Comparison of ENCODE assay signal across 1 cellular context in the genomic region with DNA sequence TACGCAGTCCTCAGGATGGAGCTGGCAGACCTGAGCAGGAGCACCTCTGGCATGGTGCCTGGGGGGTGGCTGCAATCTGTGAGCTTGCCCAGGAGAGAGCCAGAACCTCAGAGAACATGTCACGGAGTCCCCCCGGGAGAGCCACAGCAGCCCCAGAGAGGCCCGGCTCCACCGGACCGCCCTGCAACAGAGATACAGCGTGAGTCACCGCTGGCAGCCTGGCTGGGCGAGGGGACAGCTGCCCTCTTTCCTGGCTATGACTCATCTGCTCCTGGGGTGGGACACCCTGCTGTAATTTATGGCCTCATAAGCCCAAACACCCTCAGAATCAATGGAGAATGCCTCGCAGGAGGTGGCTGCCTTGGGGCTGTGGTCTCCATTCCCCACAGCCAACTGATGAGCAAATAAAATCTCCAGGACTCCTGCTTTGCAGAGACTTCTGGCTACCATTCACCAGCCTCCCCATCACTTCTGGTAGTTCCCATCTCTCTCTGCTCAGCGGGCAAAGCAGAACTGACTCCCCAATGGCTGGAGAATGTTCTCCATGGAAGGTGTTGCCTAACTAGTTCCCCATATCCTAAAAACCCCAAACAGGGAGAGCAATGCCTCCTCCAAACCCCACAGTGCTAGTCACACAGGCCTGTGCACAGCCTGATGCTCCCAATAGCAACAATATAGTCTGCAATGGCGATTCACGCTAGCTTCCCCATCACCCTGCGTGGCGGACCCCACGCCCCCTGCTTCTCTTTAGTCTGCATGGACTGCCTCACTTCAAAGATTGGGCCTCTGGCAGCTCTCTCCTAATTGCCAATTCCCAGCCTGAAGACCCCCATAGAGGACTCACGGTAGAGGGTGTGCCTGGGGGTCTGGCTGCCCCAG.
TF ChIP-seq lines count a peak whose summit lies in the region.

No MANE protein-coding gene starts in this region.

TF ChIP-seq in HEK293, 187 proteins besides CTCF, POLR2A, EP300 and RAD21 (continued from another document and continues in another):
- TF ChIP-seq, protein P1, sequence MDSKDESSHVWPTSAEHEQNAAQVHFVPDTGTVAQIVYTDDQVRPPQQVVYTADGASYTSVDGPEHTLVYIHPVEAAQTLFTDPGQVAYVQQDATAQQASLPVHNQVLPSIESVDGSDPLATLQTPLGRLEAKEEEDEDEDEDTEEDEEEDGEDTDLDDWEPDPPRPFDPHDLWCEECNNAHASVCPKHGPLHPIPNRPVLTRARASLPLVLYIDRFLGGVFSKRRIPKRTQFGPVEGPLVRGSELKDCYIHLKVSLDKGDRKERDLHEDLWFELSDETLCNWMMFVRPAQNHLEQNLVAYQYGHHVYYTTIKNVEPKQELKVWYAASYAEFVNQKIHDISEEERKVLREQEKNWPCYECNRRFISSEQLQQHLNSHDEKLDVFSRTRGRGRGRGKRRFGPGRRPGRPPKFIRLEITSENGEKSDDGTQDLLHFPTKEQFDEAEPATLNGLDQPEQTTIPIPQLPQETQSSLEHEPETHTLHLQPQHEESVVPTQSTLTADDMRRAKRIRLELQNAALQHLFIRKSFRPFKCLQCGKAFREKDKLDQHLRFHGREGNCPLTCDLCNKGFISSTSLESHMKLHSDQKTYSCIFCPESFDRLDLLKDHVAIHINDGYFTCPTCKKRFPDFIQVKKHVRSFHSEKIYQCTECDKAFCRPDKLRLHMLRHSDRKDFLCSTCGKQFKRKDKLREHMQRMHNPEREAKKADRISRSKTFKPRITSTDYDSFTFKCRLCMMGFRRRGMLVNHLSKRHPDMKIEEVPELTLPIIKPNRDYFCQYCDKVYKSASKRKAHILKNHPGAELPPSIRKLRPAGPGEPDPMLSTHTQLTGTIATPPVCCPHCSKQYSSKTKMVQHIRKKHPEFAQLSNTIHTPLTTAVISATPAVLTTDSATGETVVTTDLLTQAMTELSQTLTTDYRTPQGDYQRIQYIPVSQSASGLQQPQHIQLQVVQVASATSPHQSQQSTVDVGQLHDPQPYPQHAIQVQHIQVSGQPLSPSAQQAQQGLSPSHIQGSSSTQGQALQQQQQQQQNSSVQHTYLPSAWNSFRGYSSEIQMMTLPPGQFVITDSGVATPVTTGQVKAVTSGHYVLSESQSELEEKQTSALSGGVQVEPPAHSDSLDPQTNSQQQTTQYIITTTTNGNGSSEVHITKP (tag by site-specific recombination; IDR thresholded peaks at IDR 0.05), result peak; percentile 77
- TF ChIP-seq ZNF510 (tag by site-specific recombination; IDR thresholded peaks at IDR 0.05; ENCODE audit: insufficient replicate concordance), result no peak
- no peak for TF ChIP-seq ZBTB26 (tag by site-specific recombination; optimal IDR thresholded peaks at IDR 0.05)
- TF ChIP-seq ZNF707 (tag by site-specific recombination; IDR thresholded peaks at IDR 0.05), result no peak
- no peak for TF ChIP-seq ZNF747 (tag by site-specific recombination; IDR thresholded peaks at IDR 0.05)
- no peak for TF ChIP-seq ZNF426 (tag by site-specific recombination; IDR thresholded peaks at IDR 0.05)
- TF ChIP-seq GFI1B (tag by site-specific recombination; IDR thresholded peaks at IDR 0.05), result no peak
- TF ChIP-seq ZNF404 (tag by site-specific recombination; IDR thresholded peaks at IDR 0.05), result no peak
- TF ChIP-seq FEZF1 (tag by site-specific recombination; IDR thresholded peaks at IDR 0.05), result peak; percentile 58; the same call in 1 of the 2 replicates
- TF ChIP-seq ZBTB1 (tag by site-specific recombination; IDR thresholded peaks at IDR 0.05), result 0 out of 2 replicates have a peak, but pooled peaks have one; percentile 11
- peak; percentile 56; the same call in 1 of the 2 replicates for TF ChIP-seq ZFP37 (tag by site-specific recombination; IDR thresholded peaks at IDR 0.05)
- no peak for TF ChIP-seq SALL2 (tag by site-specific recombination; IDR thresholded peaks at IDR 0.05; ENCODE audit: borderline replicate concordance)
- TF ChIP-seq ZNF24 (tag by site-specific recombination; IDR thresholded peaks at IDR 0.05), result peak; percentile 85; the same call in 1 of the 2 replicates
- TF ChIP-seq ZBTB20 (tag by site-specific recombination; IDR thresholded peaks at IDR 0.05), result no peak; the same call in 1 of the 2 replicates
- peak; percentile 74 for TF ChIP-seq ZFP69B (tag by site-specific recombination; IDR thresholded peaks at IDR 0.05)
- peak; percentile 77 for TF ChIP-seq KLF1 (tag by site-specific recombination; IDR thresholded peaks at IDR 0.05)
- TF ChIP-seq GLIS1 (tag by site-specific recombination; IDR thresholded peaks at IDR 0.05), result peak; percentile 100
- peak; percentile 86 for TF ChIP-seq ZSCAN30 (tag by site-specific recombination; IDR thresholded peaks at IDR 0.05)
- TF ChIP-seq ZNF169 (tag by site-specific recombination; IDR thresholded peaks at IDR 0.05), result no peak
- TF ChIP-seq RBAK (tag by site-specific recombination; IDR thresholded peaks at IDR 0.05), result no peak
- TF ChIP-seq ZNF629 (tag by site-specific recombination; IDR thresholded peaks at IDR 0.05), result peak; percentile 88
- TF ChIP-seq ZEB2 (tag by site-specific recombination; IDR thresholded peaks at IDR 0.05), result peak; percentile 96
- no peak for TF ChIP-seq ZBTB6 (tag by site-specific recombination; IDR thresholded peaks at IDR 0.05)
- TF ChIP-seq ZNF211 (tag by site-specific recombination; IDR thresholded peaks at IDR 0.05; ENCODE audit: low read depth), result no peak
- no peak for TF ChIP-seq ZNF132 (tag by site-specific recombination; IDR thresholded peaks at IDR 0.05; ENCODE audit: borderline replicate concordance)
- TF ChIP-seq MZF1 (tag by site-specific recombination; IDR thresholded peaks at IDR 0.05; ENCODE audit: borderline replicate concordance), result peak; percentile 98
- TF ChIP-seq ZNF155 (tag by site-specific recombination; IDR thresholded peaks at IDR 0.05), result no peak
- TF ChIP-seq ZNF501 (tag by site-specific recombination; IDR thresholded peaks at IDR 0.05), result no peak; the same call in 1 of the 2 replicates
- TF ChIP-seq, protein P2, sequence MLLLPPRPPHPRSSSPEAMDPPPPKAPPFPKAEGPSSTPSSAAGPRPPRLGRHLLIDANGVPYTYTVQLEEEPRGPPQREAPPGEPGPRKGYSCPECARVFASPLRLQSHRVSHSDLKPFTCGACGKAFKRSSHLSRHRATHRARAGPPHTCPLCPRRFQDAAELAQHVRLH (tag by site-specific recombination; IDR thresholded peaks at IDR 0.05), result no peak
- peak; percentile 94 for TF ChIP-seq ZNF660 (tag by site-specific recombination; IDR thresholded peaks at IDR 0.05)
- no peak for TF ChIP-seq GLI4 (tag by site-specific recombination; IDR thresholded peaks at IDR 0.05)
- TF ChIP-seq ZNF354C (tag by site-specific recombination; IDR thresholded peaks at IDR 0.05; ENCODE audit: borderline replicate concordance, low read depth), result no peak
- no peak for TF ChIP-seq ZNF488 (tag by site-specific recombination; IDR thresholded peaks at IDR 0.05)
- TF ChIP-seq ZNF202 (tag by site-specific recombination; IDR thresholded peaks at IDR 0.05; ENCODE audit: borderline replicate concordance), result no peak
- TF ChIP-seq, protein P3, sequence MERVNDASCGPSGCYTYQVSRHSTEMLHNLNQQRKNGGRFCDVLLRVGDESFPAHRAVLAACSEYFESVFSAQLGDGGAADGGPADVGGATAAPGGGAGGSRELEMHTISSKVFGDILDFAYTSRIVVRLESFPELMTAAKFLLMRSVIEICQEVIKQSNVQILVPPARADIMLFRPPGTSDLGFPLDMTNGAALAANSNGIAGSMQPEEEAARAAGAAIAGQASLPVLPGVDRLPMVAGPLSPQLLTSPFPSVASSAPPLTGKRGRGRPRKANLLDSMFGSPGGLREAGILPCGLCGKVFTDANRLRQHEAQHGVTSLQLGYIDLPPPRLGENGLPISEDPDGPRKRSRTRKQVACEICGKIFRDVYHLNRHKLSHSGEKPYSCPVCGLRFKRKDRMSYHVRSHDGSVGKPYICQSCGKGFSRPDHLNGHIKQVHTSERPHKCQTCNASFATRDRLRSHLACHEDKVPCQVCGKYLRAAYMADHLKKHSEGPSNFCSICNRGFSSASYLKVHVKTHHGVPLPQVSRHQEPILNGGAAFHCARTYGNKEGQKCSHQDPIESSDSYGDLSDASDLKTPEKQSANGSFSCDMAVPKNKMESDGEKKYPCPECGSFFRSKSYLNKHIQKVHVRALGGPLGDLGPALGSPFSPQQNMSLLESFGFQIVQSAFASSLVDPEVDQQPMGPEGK (tag by site-specific recombination; IDR thresholded peaks at IDR 0.05), result peak; percentile 97
- TF ChIP-seq ZNF416 (tag by site-specific recombination; IDR thresholded peaks at IDR 0.05), result no peak
- TF ChIP-seq ZNF16 (tag by site-specific recombination; IDR thresholded peaks at IDR 0.05; ENCODE audit: low read depth), result no peak
- TF ChIP-seq HOXC10 (CRISPR knock-in tag; IDR thresholded peaks at IDR 0.05), result 0 out of 2 replicates have a peak, but pooled peaks have one; percentile 81
- TF ChIP-seq ZNF10 (tag by site-specific recombination; IDR thresholded peaks at IDR 0.05), result peak; percentile 68; the same call in 1 of the 2 replicates
- no peak for TF ChIP-seq ZNF624 (tag by site-specific recombination; IDR thresholded peaks at IDR 0.05)
- no peak for TF ChIP-seq ZNF548 (tag by site-specific recombination; IDR thresholded peaks at IDR 0.05)
- no peak for TF ChIP-seq ZNF350 (tag by site-specific recombination; IDR thresholded peaks at IDR 0.05)
- no peak for TF ChIP-seq ZNF148 (tag by site-specific recombination; IDR thresholded peaks at IDR 0.05; ENCODE audit: borderline replicate concordance)
- no peak for TF ChIP-seq ZSCAN5A (tag by site-specific recombination; IDR thresholded peaks at IDR 0.05)
- TF ChIP-seq ZIC2 (tag by site-specific recombination; IDR thresholded peaks at IDR 0.05), result peak; percentile 100
- TF ChIP-seq EGR2 (tag by site-specific recombination; IDR thresholded peaks at IDR 0.05; ENCODE audit: low read depth), result no peak
- TF ChIP-seq HIC1 (tag by site-specific recombination; IDR thresholded peaks at IDR 0.05), result peak; percentile 97
- no peak for TF ChIP-seq ZBTB48 (tag by site-specific recombination; IDR thresholded peaks at IDR 0.05)
- peak; percentile 57; the same call in 1 of the 2 replicates for TF ChIP-seq KLF10 (tag by site-specific recombination; IDR thresholded peaks at IDR 0.05)
